ENCODE assay signal across 1 cellular context in the genomic region with DNA sequence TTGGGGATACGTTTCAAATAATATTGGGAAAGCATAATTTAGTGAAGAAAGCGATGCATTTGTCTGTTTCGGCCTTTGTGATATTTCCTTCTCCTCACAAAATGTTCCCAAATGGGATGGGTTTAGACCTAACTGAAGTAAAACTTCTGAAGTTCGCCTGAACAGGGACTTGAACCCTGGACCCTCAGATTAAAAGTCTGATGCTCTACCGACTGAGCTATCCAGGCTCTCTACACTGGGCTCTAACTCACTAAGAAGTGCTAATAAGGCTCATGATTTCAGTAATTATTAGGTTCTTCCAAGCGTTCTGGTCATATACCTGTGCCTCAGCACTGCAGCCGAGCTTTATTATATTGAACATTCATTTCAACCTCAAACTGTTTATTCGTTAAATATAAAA.
TF ChIP-seq lines count a peak whose summit lies in the region.

No MANE protein-coding gene starts in this region.

TF ChIP-seq in HEK293, 187 proteins besides CTCF, POLR2A, EP300 and RAD21 (continued from another document):
- TF ChIP-seq, protein P1, sequence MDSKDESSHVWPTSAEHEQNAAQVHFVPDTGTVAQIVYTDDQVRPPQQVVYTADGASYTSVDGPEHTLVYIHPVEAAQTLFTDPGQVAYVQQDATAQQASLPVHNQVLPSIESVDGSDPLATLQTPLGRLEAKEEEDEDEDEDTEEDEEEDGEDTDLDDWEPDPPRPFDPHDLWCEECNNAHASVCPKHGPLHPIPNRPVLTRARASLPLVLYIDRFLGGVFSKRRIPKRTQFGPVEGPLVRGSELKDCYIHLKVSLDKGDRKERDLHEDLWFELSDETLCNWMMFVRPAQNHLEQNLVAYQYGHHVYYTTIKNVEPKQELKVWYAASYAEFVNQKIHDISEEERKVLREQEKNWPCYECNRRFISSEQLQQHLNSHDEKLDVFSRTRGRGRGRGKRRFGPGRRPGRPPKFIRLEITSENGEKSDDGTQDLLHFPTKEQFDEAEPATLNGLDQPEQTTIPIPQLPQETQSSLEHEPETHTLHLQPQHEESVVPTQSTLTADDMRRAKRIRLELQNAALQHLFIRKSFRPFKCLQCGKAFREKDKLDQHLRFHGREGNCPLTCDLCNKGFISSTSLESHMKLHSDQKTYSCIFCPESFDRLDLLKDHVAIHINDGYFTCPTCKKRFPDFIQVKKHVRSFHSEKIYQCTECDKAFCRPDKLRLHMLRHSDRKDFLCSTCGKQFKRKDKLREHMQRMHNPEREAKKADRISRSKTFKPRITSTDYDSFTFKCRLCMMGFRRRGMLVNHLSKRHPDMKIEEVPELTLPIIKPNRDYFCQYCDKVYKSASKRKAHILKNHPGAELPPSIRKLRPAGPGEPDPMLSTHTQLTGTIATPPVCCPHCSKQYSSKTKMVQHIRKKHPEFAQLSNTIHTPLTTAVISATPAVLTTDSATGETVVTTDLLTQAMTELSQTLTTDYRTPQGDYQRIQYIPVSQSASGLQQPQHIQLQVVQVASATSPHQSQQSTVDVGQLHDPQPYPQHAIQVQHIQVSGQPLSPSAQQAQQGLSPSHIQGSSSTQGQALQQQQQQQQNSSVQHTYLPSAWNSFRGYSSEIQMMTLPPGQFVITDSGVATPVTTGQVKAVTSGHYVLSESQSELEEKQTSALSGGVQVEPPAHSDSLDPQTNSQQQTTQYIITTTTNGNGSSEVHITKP (tag by site-specific recombination; IDR thresholded peaks at IDR 0.05), result 0 out of 2 replicates have a peak, but pooled peaks have one; percentile 55
- TF ChIP-seq ZNF501 (tag by site-specific recombination; IDR thresholded peaks at IDR 0.05), result peak; percentile 40; the same call in 1 of the 2 replicates
- no peak for TF ChIP-seq ZNF132 (tag by site-specific recombination; IDR thresholded peaks at IDR 0.05; ENCODE audit: borderline replicate concordance)
- peak; percentile 71 for TF ChIP-seq ZNF2 (tag by site-specific recombination; IDR thresholded peaks at IDR 0.05)
- 0 out of 2 replicates have a peak, but pooled peaks have one; percentile 65 for TF ChIP-seq GLI4 (tag by site-specific recombination; IDR thresholded peaks at IDR 0.05)
- no peak for TF ChIP-seq ZNF747 (tag by site-specific recombination; IDR thresholded peaks at IDR 0.05)
- TF ChIP-seq ZNF423 (tag by site-specific recombination; IDR thresholded peaks at IDR 0.05), result no peak
- 0 out of 2 replicates have a peak, but pooled peaks have one; percentile 31 for TF ChIP-seq ZNF692 (tag by site-specific recombination; IDR thresholded peaks at IDR 0.05)
- no peak for TF ChIP-seq ZBTB26 (tag by site-specific recombination; optimal IDR thresholded peaks at IDR 0.05)
- TF ChIP-seq, protein P2, sequence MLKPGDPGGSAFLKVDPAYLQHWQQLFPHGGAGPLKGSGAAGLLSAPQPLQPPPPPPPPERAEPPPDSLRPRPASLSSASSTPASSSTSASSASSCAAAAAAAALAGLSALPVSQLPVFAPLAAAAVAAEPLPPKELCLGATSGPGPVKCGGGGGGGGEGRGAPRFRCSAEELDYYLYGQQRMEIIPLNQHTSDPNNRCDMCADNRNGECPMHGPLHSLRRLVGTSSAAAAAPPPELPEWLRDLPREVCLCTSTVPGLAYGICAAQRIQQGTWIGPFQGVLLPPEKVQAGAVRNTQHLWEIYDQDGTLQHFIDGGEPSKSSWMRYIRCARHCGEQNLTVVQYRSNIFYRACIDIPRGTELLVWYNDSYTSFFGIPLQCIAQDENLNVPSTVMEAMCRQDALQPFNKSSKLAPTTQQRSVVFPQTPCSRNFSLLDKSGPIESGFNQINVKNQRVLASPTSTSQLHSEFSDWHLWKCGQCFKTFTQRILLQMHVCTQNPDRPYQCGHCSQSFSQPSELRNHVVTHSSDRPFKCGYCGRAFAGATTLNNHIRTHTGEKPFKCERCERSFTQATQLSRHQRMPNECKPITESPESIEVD (tag by site-specific recombination; IDR thresholded peaks at IDR 0.05), result peak; percentile 37
- TF ChIP-seq ELK4 (IDR thresholded peaks at IDR 0.05; ENCODE audit: borderline replicate concordance, low read depth, low read length), result no peak
- TF ChIP-seq, protein P3, sequence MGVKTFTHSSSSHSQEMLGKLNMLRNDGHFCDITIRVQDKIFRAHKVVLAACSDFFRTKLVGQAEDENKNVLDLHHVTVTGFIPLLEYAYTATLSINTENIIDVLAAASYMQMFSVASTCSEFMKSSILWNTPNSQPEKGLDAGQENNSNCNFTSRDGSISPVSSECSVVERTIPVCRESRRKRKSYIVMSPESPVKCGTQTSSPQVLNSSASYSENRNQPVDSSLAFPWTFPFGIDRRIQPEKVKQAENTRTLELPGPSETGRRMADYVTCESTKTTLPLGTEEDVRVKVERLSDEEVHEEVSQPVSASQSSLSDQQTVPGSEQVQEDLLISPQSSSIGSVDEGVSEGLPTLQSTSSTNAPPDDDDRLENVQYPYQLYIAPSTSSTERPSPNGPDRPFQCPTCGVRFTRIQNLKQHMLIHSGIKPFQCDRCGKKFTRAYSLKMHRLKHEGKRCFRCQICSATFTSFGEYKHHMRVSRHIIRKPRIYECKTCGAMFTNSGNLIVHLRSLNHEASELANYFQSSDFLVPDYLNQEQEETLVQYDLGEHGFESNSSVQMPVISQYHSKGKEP (tag by site-specific recombination; IDR thresholded peaks at IDR 0.05), result peak; percentile 36; the same call in 1 of the 2 replicates
- 0 out of 2 replicates have a peak, but pooled peaks have one; percentile 11 for TF ChIP-seq TCF7L2 (IDR thresholded peaks at IDR 0.05; ENCODE audit: borderline replicate concordance, low read depth, low read length)
- no peak for TF ChIP-seq ZNF324 (tag by site-specific recombination; IDR thresholded peaks at IDR 0.05)
- 0 out of 2 replicates have a peak, but pooled peaks have one; percentile 20 for TF ChIP-seq ZSCAN16 (tag by site-specific recombination; IDR thresholded peaks at IDR 0.05)
- peak; percentile 53; the same call in 1 of the 2 replicates for TF ChIP-seq ZNF629 (tag by site-specific recombination; IDR thresholded peaks at IDR 0.05)
- TF ChIP-seq ZNF510 (tag by site-specific recombination; IDR thresholded peaks at IDR 0.05; ENCODE audit: insufficient replicate concordance), result peak; percentile 31
- TF ChIP-seq ZBTB6 (tag by site-specific recombination; IDR thresholded peaks at IDR 0.05), result peak; percentile 67; the same call in 1 of the 2 replicates
- TF ChIP-seq ZNF221 (tag by site-specific recombination; IDR thresholded peaks at IDR 0.05; ENCODE audit: borderline replicate concordance), result no peak
- peak; percentile 46; the same call in 1 of the 2 replicates for TF ChIP-seq ZNF394 (tag by site-specific recombination; IDR thresholded peaks at IDR 0.05; ENCODE audit: borderline replicate concordance)
- TF ChIP-seq ZXDB (tag by site-specific recombination; IDR thresholded peaks at IDR 0.05), result peak; percentile 28; the same call in 1 of the 2 replicates
- no peak for TF ChIP-seq ZNF16 (tag by site-specific recombination; IDR thresholded peaks at IDR 0.05; ENCODE audit: low read depth)
- TF ChIP-seq TRIM28 (IDR thresholded peaks at IDR 0.05; ENCODE audit: borderline replicate concordance, low read length), result 0 out of 2 replicates have a peak, but pooled peaks have one; percentile 15
- peak; percentile 67 for TF ChIP-seq SP7 (tag by site-specific recombination; IDR thresholded peaks at IDR 0.05)
- peak; percentile 70; the same call in 1 of the 2 replicates for TF ChIP-seq KLF17 (tag by site-specific recombination; IDR thresholded peaks at IDR 0.05)
- TF ChIP-seq, protein P4, sequence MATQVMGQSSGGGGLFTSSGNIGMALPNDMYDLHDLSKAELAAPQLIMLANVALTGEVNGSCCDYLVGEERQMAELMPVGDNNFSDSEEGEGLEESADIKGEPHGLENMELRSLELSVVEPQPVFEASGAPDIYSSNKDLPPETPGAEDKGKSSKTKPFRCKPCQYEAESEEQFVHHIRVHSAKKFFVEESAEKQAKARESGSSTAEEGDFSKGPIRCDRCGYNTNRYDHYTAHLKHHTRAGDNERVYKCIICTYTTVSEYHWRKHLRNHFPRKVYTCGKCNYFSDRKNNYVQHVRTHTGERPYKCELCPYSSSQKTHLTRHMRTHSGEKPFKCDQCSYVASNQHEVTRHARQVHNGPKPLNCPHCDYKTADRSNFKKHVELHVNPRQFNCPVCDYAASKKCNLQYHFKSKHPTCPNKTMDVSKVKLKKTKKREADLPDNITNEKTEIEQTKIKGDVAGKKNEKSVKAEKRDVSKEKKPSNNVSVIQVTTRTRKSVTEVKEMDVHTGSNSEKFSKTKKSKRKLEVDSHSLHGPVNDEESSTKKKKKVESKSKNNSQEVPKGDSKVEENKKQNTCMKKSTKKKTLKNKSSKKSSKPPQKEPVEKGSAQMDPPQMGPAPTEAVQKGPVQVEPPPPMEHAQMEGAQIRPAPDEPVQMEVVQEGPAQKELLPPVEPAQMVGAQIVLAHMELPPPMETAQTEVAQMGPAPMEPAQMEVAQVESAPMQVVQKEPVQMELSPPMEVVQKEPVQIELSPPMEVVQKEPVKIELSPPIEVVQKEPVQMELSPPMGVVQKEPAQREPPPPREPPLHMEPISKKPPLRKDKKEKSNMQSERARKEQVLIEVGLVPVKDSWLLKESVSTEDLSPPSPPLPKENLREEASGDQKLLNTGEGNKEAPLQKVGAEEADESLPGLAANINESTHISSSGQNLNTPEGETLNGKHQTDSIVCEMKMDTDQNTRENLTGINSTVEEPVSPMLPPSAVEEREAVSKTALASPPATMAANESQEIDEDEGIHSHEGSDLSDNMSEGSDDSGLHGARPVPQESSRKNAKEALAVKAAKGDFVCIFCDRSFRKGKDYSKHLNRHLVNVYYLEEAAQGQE (tag by site-specific recombination; IDR thresholded peaks at IDR 0.05), result no peak
- peak; percentile 72 for TF ChIP-seq ZSCAN30 (tag by site-specific recombination; IDR thresholded peaks at IDR 0.05)
- 0 out of 2 replicates have a peak, but pooled peaks have one; percentile 53 for TF ChIP-seq ZNF24 (tag by site-specific recombination; IDR thresholded peaks at IDR 0.05)
